Comparison of ENCODE assay signal across 17 cellular contexts in the genomic region with DNA sequence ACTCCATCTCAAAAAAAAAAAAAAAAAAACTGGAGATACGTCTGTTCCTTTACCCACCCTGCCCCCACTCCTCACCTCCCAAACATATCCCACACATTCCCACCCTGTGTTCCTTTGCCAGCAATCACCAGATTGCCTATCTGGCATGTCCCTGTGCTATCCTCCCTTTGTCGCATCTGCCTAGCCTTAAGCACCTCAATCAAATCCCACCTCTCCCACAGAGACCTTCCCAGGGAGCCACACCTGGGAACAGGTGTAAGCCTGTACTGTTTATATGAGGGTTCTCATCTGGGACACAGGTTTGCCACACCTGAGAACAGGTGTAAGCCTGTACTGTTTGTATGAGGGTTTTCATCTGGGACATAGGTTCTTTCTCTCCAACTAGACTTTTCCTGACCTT. TPM values are rescaled to one million over a fixed set of nuclear protein-coding genes. Genes with fewer than 3 reads are reported as not detected.
DNase-seq lines count a peak whose midpoint lies in the region; ATAC-seq, FAIRE-seq and TF ChIP-seq lines count a peak whose summit lies in the region.
"Had no signal": no experiment of that assay in that cellular context is flagged by ENCODE, and none has a peak within 500 bp of the region (broad histone marks: within the 10 kb centered on the region; RNA-seq: fewer than 3 reads in every experiment).

No MANE protein-coding gene starts in this region.

- H3K36me3 ChIP-seq in HEK293 (ENCODE audit: control insufficient read depth in 2 of 2, insufficient read depth in 1 of 2, low read length in 2 of 2) (no peaks in the 10 kb centered on the region), colonic mucosa (no peaks in the 10 kb centered on the region), suprapubic skin (no peaks in the 10 kb centered on the region)
- H3K36me3 ChIP-seq: BLaER1 treated with 17β-estradiol and CSF1 and Interleukin-3, amounts not matched to agents 10 nM and 100 nM had no signal

- no peak for TF ChIP-seq POLR2A in suprapubic skin (IDR thresholded peaks at IDR 0.05)

- TF ChIP-seq CTCF in HEK293 (tag by site-specific recombination; IDR thresholded peaks at IDR 0.05) (no peak), colonic mucosa (IDR thresholded peaks at IDR 0.05) (no peak), suprapubic skin (IDR thresholded peaks at IDR 0.05) (no peak)

- no peak overlapping the region for H3K9ac ChIP-seq in colonic mucosa (ENCODE audit: low read depth in 2 of 2, low read length in 2 of 2)
- H3K9ac ChIP-seq: BLaER1 treated with 17β-estradiol and CSF1 and Interleukin-3, amounts not matched to agents 10 nM and 100 nM had no signal

- CTCF ChIA-PET in HEK293 (lab: Yijun Ruan, JAX), result interaction anchor here (0.6 kb wide), 1 partner anchor 457 kb away, joined by 4 read pairs; no protein-coding TSS in a partner anchor

- POLR2A ChIA-PET in HEK293 (lab: Yijun Ruan, JAX), result no interaction called here

- H3K9me3 ChIP-seq in HEK293 (ENCODE audit: control insufficient read depth, insufficient read depth, low read depth, low read length), result no peaks in the 10 kb centered on the region
- H3K9me3 ChIP-seq in colonic mucosa, result no peaks in the 10 kb centered on the region
- H3K9me3 ChIP-seq in suprapubic skin, result no peaks in the 10 kb centered on the region
- H3K9me3 ChIP-seq: BLaER1 treated with 17β-estradiol and CSF1 and Interleukin-3, amounts not matched to agents 10 nM and 100 nM had no signal

- intact Hi-C loops in colonic mucosa (cut with DNase I), result loop anchor here (5.0 kb wide), 1 partner anchor 183 kb away; no protein-coding TSS in a partner anchor
- intact Hi-C loops in left colon (cut with DNase I, micrococcal nuclease), result loop anchor here in 1 of 2 donors (10.0 kb wide), 1 partner anchor 340 kb away; no protein-coding TSS in a partner anchor

- no peak for FAIRE-seq in RCC 7860 (lab: Jason Lieb, UNC)
- FAIRE-seq: GM19239, H54 had no signal

- H3K27me3 ChIP-seq in colonic mucosa (no peaks in the 10 kb centered on the region), suprapubic skin (no peaks in the 10 kb centered on the region)
- H3K27me3 ChIP-seq: BLaER1 treated with 17β-estradiol and CSF1 and Interleukin-3, amounts not matched to agents 10 nM and 100 nM had no signal

- 55% methylated on average over 2 of the region's 2 CpGs for WGBS in suprapubic skin

- DNase-seq in colonic mucosa (no peak), left colon (peak in 1 of 2 donors; percentile 62), suprapubic skin (ENCODE audit: low spot score in 2 of 2) (no peak), NCI-H524 treated with DMSO at 0.1 percent for 48 hours (lab: John Stamatoyannopoulos, UW) (no peak), kidney glomerular epithelial cell (lab: John Stamatoyannopoulos, UW) (no peak), RCC 7860 (ENCODE audit: low spot score) (no peak)
- DNase-seq: ACHN; CD4-positive, CD25-positive, alpha-beta regulatory T cell; DMS53; GF-D8 had no signal

- peak; percentile 61 for ATAC-seq in left colon
- ATAC-seq: HCT116 had no signal

- TF ChIP-seq EP300 in suprapubic skin (IDR thresholded peaks at IDR 0.05), result no peak

- H3K4me1 ChIP-seq in HEK293 (ENCODE audit: control insufficient read depth, insufficient read depth, low read length) (peaks cover 10% of the 10 kb centered on the region), colonic mucosa (no peaks in the 10 kb centered on the region), suprapubic skin (peaks cover 45% of the 10 kb centered on the region)

- no peak overlapping the region for H3K4me3 ChIP-seq in HEK293 (ENCODE audit: low read depth, low read length)
- no peak overlapping the region for H3K4me3 ChIP-seq in colonic mucosa
- H3K4me3 ChIP-seq in suprapubic skin, result no peak overlapping the region
- H3K4me3 ChIP-seq: BLaER1 treated with 17β-estradiol and CSF1 and Interleukin-3, amounts not matched to agents 10 nM and 100 nM had no signal

- H3K27ac ChIP-seq in HEK293 (ENCODE audit: extremely low read depth, low read depth, low read length) (no peak overlapping the region), colonic mucosa (peak overlapping the region; percentile 34), suprapubic skin (peak overlapping the region; percentile 55)
- H3K27ac ChIP-seq: BLaER1 treated with 17β-estradiol and CSF1 and Interleukin-3, amounts not matched to agents 10 nM and 100 nM; HL-60 had no signal

TF ChIP-seq in HEK293, 187 proteins besides CTCF, POLR2A, EP300 and RAD21:
- TF ChIP-seq ZBTB48 (tag by site-specific recombination; IDR thresholded peaks at IDR 0.05) (no peak), ZNF560 (tag by site-specific recombination; IDR thresholded peaks at IDR 0.05; ENCODE audit: borderline replicate concordance) (no peak), EGR2 (tag by site-specific recombination; IDR thresholded peaks at IDR 0.05; ENCODE audit: low read depth) (peak; percentile 38; the same call in 1 of the 2 replicates)

RNA-seq across cellular contexts. Expression of gene WFDC3, which starts 16.8 kb away (rescaled TPM):
- total RNA-seq in colonic mucosa (10 to 100 TPM in 1 of 2 donors, 1 to 10 TPM in 1; 2.5 to 15.6 TPM), left colon (1 to 10 TPM; 2.3 to 9.8 TPM), suprapubic skin (10 to 100 TPM in 2 of 4 donors, 1 to 10 TPM in 2; 1.2 to 34.8 (median 17.6) TPM)
- total RNA-seq: CD4-positive, CD25-positive, alpha-beta regulatory T cell had no signal

RNA-seq across cellular contexts. Expression of gene DNTTIP1, which starts 16.8 kb away (rescaled TPM):
- total RNA-seq in colonic mucosa (10 to 100 TPM; 41.5 to 96.5 TPM), left colon (10 to 100 TPM; 50.9 to 60.5 TPM), suprapubic skin (10 to 100 TPM; 18.7 to 59.6 (median 30.5) TPM)

RNA-seq across cellular contexts. Expression of gene UBE2C, which starts 37.5 kb away (rescaled TPM):
- 100 to 1,000 TPM in 1 of 2 donors, 10 to 100 TPM in 1; 23.7 to 117 TPM for total RNA-seq in colonic mucosa
- 10 to 100 TPM in 1 of 2 donors, 1 to 10 TPM in 1; 6.8 to 22.3 TPM for total RNA-seq in left colon
- 10 to 100 TPM in 3 of 4 donors, 1 to 10 TPM in 1; 9.0 to 25.4 (median 20.7) TPM for total RNA-seq in suprapubic skin

RNA-seq across cellular contexts. Expression of gene TNNC2, which starts 52.2 kb away (rescaled TPM):
- 1 to 10 TPM; 2.9 to 3.8 TPM for total RNA-seq in colonic mucosa
- total RNA-seq in left colon, result 1 to 10 TPM; 3.9 to 5.1 TPM
- 1 to 10 TPM in 1 of 4 donors, under 1 TPM in 1, not detected in 2; 0.91 to 1.6 TPM for total RNA-seq in suprapubic skin
- total RNA-seq: A172 had no signal

RNA-seq across cellular contexts. Expression of gene SPINT4, which starts 52.8 kb away (rescaled TPM):
- total RNA-seq in colonic mucosa, result not detected
- not detected for total RNA-seq in left colon
- not detected for total RNA-seq in suprapubic skin
- total RNA-seq: A172; CD4-positive, CD25-positive, alpha-beta regulatory T cell had no signal
